Comparison of ENCODE assay signal across 8 cellular contexts in the genomic region with DNA sequence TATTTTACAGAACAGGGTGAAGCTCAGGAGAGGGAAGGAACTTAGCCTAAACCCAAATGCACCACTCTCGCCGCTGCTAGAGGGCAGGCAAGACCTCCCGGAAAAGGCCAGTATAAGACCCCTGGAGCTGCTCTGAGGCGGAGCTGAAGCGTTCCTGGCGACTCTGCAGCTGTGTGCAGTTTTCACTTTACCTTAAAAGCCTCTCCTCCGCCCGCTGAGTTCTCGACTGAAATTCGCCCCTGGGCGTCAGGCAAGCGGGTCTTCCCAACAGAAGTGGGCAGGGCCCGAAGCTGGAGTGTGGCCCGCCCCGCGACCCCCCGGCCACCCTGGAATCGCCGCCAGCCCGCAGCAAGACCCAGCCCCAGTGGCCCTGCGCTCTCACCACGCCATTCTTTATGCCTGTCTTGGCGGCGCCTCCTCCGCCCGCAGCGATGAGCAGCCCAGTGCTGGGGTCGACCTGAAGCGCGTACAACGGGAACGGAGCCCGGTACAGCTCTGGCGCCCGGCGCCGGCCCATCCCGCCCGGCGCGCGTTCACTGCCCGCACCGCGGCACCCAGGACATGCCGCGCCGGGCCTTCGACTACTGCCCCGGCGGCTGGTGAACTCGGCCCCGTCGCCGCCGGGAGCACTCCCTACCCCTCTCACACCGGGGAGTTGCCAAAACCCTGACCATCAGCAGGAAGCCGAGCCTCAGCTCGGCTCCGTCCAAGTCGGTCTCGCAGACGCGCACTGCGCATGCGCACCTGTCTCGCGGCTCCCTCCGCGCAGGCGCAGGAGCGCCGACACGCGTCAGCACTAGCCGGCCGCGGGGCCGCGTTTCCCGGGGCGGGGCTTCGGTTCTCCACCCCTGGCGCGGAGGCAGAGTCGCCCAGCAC. TPM values are rescaled to one million over a fixed set of nuclear protein-coding genes. Genes with fewer than 3 reads are reported as not detected.
DNase-seq lines count a peak whose midpoint lies in the region; ATAC-seq and TF ChIP-seq lines count a peak whose summit lies in the region.

A gene with protein sequence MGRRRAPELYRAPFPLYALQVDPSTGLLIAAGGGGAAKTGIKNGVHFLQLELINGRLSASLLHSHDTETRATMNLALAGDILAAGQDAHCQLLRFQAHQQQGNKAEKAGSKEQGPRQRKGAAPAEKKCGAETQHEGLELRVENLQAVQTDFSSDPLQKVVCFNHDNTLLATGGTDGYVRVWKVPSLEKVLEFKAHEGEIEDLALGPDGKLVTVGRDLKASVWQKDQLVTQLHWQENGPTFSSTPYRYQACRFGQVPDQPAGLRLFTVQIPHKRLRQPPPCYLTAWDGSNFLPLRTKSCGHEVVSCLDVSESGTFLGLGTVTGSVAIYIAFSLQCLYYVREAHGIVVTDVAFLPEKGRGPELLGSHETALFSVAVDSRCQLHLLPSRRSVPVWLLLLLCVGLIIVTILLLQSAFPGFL (minus strand): TSS at position 732 of the 876 bp plus-strand sequence. CDS start 215 bp downstream, at position 517.

- no peak for TF ChIP-seq CTCF in C4-2B (conservative IDR thresholded peaks at IDR 0.05)
- TF ChIP-seq CTCF in liver (IDR thresholded peaks at IDR 0.05; ENCODE audit: low read depth, low read length, missing input control): peak; percentile 7

- WGBS in liver: under 1% methylated on average over 86 of the region's 86 CpGs

- DNase-seq in NCI-H774 (lab: John Stamatoyannopoulos, UW) (peak; percentile 97), dermis blood vessel endothelial cell (peak; percentile 96)
- peak; percentile 98 for DNase-seq in activated CD4-positive, alpha-beta T cell treated with anti-CD3 and anti-CD28 coated beads, Interleukin-2, amount 50 U/mL, for 4 hours
- peak; percentile 98 for DNase-seq in stimulated activated CD4-positive, alpha-beta T cell treated with anti-CD3 and anti-CD28 coated beads, Interleukin-4, amount 100 ng/mL, for 24 hours

- peak within 1 kb of the TSS; percentile 59 to 92 for H3K9ac ChIP-seq in liver (ENCODE audit: low read depth in 1 of 2, low read length in 2 of 2)

- peaks cover 13 to 32% (median 24%) of the 10 kb centered on the region in 4 donors for H3K36me3 ChIP-seq in liver (ENCODE audit: control insufficient read depth in 4 of 4, insufficient read depth in 3 of 4, low read depth in 1 of 4, low read length in 3 of 4)

- H3K9me3 ChIP-seq in liver (ENCODE audit: control insufficient read depth in 4 of 4, low read length in 3 of 4): no peaks in the 10 kb centered on the region

- H3K4me1 ChIP-seq in liver (ENCODE audit: control insufficient read depth in 4 of 4, insufficient read depth in 4 of 4, low read length in 3 of 4): peaks cover 3 to 12% (median 10%) of the 10 kb centered on the region in 4 donors

- ATAC-seq in GM19372 (IDR thresholded peaks at IDR 0.05; ENCODE audit: low read depth, unreplicated experiment) (peak; percentile 85), HG03558 (IDR thresholded peaks at IDR 0.05; ENCODE audit: extremely low read depth, unreplicated experiment) (peak; percentile 36)

- H3K4me3 ChIP-seq in liver (ENCODE audit: low read depth in 1 of 3, low read length in 3 of 3): peak within 1 kb of the TSS; percentile 89 to 93 (median 92)

- H3K27ac ChIP-seq in C4-2B: peak within 1 kb of the TSS; percentile 86
- peak within 1 kb of the TSS; percentile 85 to 92 for H3K27ac ChIP-seq in liver (ENCODE audit: low read depth in 1 of 2, low read length in 2 of 2)

- peak in 1 of 2 donors; percentile 52 for TF ChIP-seq RAD21 in liver (IDR thresholded peaks at IDR 0.05)

- no peaks in the 10 kb centered on the region for H3K27me3 ChIP-seq in liver (ENCODE audit: control insufficient read depth in 4 of 4, insufficient read depth in 4 of 4, low read length in 3 of 4)

TF ChIP-seq in liver, 16 proteins besides CTCF, POLR2A, EP300 and RAD21:
- TF ChIP-seq GABPA (IDR thresholded peaks at IDR 0.05 in 1 of 2, conservative IDR thresholded peaks at IDR 0.05 in 1 of 2): peak in 1 of 2 donors; percentile 71
- TF ChIP-seq, protein P1, sequence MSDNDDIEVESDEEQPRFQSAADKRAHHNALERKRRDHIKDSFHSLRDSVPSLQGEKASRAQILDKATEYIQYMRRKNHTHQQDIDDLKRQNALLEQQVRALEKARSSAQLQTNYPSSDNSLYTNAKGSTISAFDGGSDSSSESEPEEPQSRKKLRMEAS (IDR thresholded peaks at IDR 0.05): no peak

RNA-seq across cellular contexts. Expression of the gene that starts here (rescaled TPM):
- total RNA-seq in dermis blood vessel endothelial cell (46.4 and 46.8 TPM in 2 replicates), liver (10 to 100 TPM; 21.5 to 81.4 TPM)
- 10 to 100 TPM; 40.3 to 98.4 TPM for polyA plus RNA-seq in liver

Comparison
In these comparisons a context has a peak if more than half of its experiments do, and no peak if none do; other contexts are left out.
1. Peak in every context shown above with its lines: DNase-seq, ATAC-seq, H3K4me3 ChIP-seq and H3K27ac ChIP-seq.